2 cellular contexts compared by ENCODE assay signal in genomic region chr6:113856571-113857564, GRCh38.
A peak's percentile ranks its signal among the peaks of the same experiment; 100 is the strongest.
TF ChIP-seq lines count a peak whose summit lies in the region.

MARCKS (plus strand) TSS chr6:113857345; CDS start chr6:113857746, 401 bp downstream.

TF ChIP-seq in H1, 55 proteins besides CTCF, POLR2A, EP300 and RAD21:
- TF ChIP-seq TEAD4 (IDR thresholded peaks at IDR 0.05; ENCODE audit: low read depth, low read length) (no peak), GABPA (IDR thresholded peaks at IDR 0.05; ENCODE audit: borderline replicate concordance, insufficient read depth, low read length) (no peak), HDAC2 (IDR thresholded peaks at IDR 0.05; ENCODE audit: borderline replicate concordance in 1 of 2, low read depth in 2 of 2, low read length in 2 of 2) (peak; percentile 42 to 74; a peak in 1 of 4 replicates), SP1 (IDR thresholded peaks at IDR 0.05; ENCODE audit: low read depth, low read length) (no peak; the same call in 1 of the 2 replicates), ASH2L (IDR thresholded peaks at IDR 0.05; ENCODE audit: low read length) (peak; percentile 77), KDM4A (IDR thresholded peaks at IDR 0.05; ENCODE audit: low read depth, low read length, severe bottlenecking) (peak; percentile 34), CREB1 (IDR thresholded peaks at IDR 0.05) (peak; percentile 55; the same call in 1 of the 2 replicates), JUN (IDR thresholded peaks at IDR 0.05; ENCODE audit: low read depth, low read length) (no peak), SIRT6 (IDR thresholded peaks at IDR 0.05; ENCODE audit: low read length) (no peak), CTBP2 (IDR thresholded peaks at IDR 0.05; ENCODE audit: borderline replicate concordance, insufficient read depth, insufficient read length, low read length) (no peak), RXRA (IDR thresholded peaks at IDR 0.05; ENCODE audit: insufficient read depth, low read depth, low read length) (no peak), MAX (IDR thresholded peaks at IDR 0.05) (peak; percentile 31; the same call in 1 of the 2 replicates), POU5F1 (IDR thresholded peaks at IDR 0.05; ENCODE audit: low read depth, low read length) (no peak), YY1 (IDR thresholded peaks at IDR 0.05; ENCODE audit: low read depth, low read length) (peak; percentile 58; the same call in 1 of the 2 replicates), SP2 (IDR thresholded peaks at IDR 0.05; ENCODE audit: low read length) (no peak), TBP (IDR thresholded peaks at IDR 0.05; ENCODE audit: low read depth, low read length) (peak; percentile 56), POLR2AphosphoS5 (IDR thresholded peaks at IDR 0.05; ENCODE audit: low read depth, low read length) (peak; percentile 68), PHF8 (conservative IDR thresholded peaks at IDR 0.05; ENCODE audit: low read depth, low read length) (peak; percentile 19; the same call in 1 of the 2 replicates), SAP30 (IDR thresholded peaks at IDR 0.05; ENCODE audit: insufficient read depth, insufficient replicate concordance, low read length) (peak; percentile 20), SP4 (IDR thresholded peaks at IDR 0.05; ENCODE audit: low read length) (no peak), RFX5 (IDR thresholded peaks at IDR 0.05; ENCODE audit: borderline replicate concordance, low read depth, low read length) (no peak), BACH1 (IDR thresholded peaks at IDR 0.05; ENCODE audit: low read length) (no peak), TAF1 (IDR thresholded peaks at IDR 0.05; ENCODE audit: low read depth, low read length) (peak; percentile 94), RBBP5 (IDR thresholded peaks at IDR 0.05; ENCODE audit: borderline replicate concordance, low read depth, low read length) (peak; percentile 80)

TF ChIP-seq in liver, 16 proteins besides CTCF, POLR2A, EP300 and RAD21:
- TF ChIP-seq HNF4G (IDR thresholded peaks at IDR 0.05) (no peak), ZBTB33 (IDR thresholded peaks at IDR 0.05) (no peak), REST (IDR thresholded peaks at IDR 0.05) (peak; percentile 12), EGR1 (IDR thresholded peaks at IDR 0.05; ENCODE audit: low read depth in 2 of 2) (no peak), FOXA1 (IDR thresholded peaks at IDR 0.05) (no peak), ATF3 (IDR thresholded peaks at IDR 0.05) (no peak), TAF1 (conservative IDR thresholded peaks at IDR 0.05) (no peak), JUND (IDR thresholded peaks at IDR 0.05) (no peak), RXRA (IDR thresholded peaks at IDR 0.05) (no peak), NR2F2 (IDR thresholded peaks at IDR 0.05) (no peak), MAX (IDR thresholded peaks at IDR 0.05) (no peak), GABPA (IDR thresholded peaks at IDR 0.05 in 1 of 2, conservative IDR thresholded peaks at IDR 0.05 in 1 of 2) (no peak), SP1 (IDR thresholded peaks at IDR 0.05) (peak; percentile 16), YY1 (IDR thresholded peaks at IDR 0.05) (peak; percentile 37), HNF4A (conservative IDR thresholded peaks at IDR 0.05) (no peak), FOXA2 (IDR thresholded peaks at IDR 0.05) (no peak)
